ENCODE assay signal across 23 cellular contexts in genomic region chr5:129099184-129099570, GRCh38. TPM values are rescaled to one million over a fixed set of nuclear protein-coding genes. Genes with fewer than 3 reads are reported as not detected.
DNase-seq lines count a peak whose midpoint lies in the region; ATAC-seq and TF ChIP-seq lines count a peak whose summit lies in the region.
"Had no signal": no experiment of that assay in that cellular context is flagged by ENCODE, and none has a peak within 500 bp of the region (broad histone marks: within the 10 kb centered on the region; RNA-seq: fewer than 3 reads in every experiment).

No MANE protein-coding gene starts in this region.

- TF ChIP-seq CTCF in GM12865 (IDR thresholded peaks at IDR 0.05; ENCODE audit: insufficient read depth, low read depth, low read length, missing control alignments) (no peak), gastroesophageal sphincter (IDR thresholded peaks at IDR 0.05) (no peak)

- ATAC-seq in gastroesophageal sphincter = no peak
- ATAC-seq: activated CD8-positive, alpha-beta T cell treated with anti-CD3 and anti-CD28 coated beads, Interleukin-2, amount 10 ng/mL, durations not matched to agents 7 days and 5 days; stimulated activated naive CD8-positive, alpha-beta T cell treated with anti-CD3 and anti-CD28 coated beads, Interleukin-15, amount 100 ng/mL, for 72 hours had no signal

- DNase-seq in GM12865 (ENCODE audit: low read depth) (peak; percentile 17), NAMALWA (ENCODE audit: low spot score) (peak; percentile 17), C1 segment of cervical spinal cord (lab: John Stamatoyannopoulos, UW) (no peak), GF-D8 (lab: John Stamatoyannopoulos, UW) (no peak), hippocampal formation (lab: John Stamatoyannopoulos, UW) (no peak)
- no peak for DNase-seq in stimulated activated CD4-positive, alpha-beta T cell treated with anti-CD3 and anti-CD28 coated beads, Interleukin-4, amount 100 ng/mL, for 1 hour
- DNase-seq: activated CD4-positive, alpha-beta T cell treated with anti-CD3 and anti-CD28 coated beads for 4 hours; activated CD8-positive, alpha-beta T cell treated with anti-CD3 and anti-CD28 coated beads, Interleukin-2, amount 10 ng/mL, durations not matched to agents 7 days and 5 days; amygdala; brain microvascular endothelial cell; dorsolateral prefrontal cortex; Karpas-422; NCI-H1436 treated with DMSO at 0.1 percent for 48 hours; NCI-H2107; NCI-H748 treated with DMSO at 0.1 percent for 48 hours; right lobe of liver; spleen; stimulated activated CD4-positive, alpha-beta T cell treated with anti-CD3 and anti-CD28 coated beads, Interleukin-2, amount 100 ng/mL, for 24 hours; stimulated activated CD8-positive, alpha-beta memory T cell treated with anti-CD3 and anti-CD28 coated beads, Interleukin-4, amount 100 ng/mL, for 48 hours; stimulated activated naive CD8-positive, alpha-beta T cell treated with anti-CD3 and anti-CD28 coated beads, Interleukin-15, amount 100 ng/mL, for 72 hours; thyroid gland had no signal

- H3K9me3 ChIP-seq in BLaER1 = no peaks in the 10 kb centered on the region
- H3K9me3 ChIP-seq in gastroesophageal sphincter = no peaks in the 10 kb centered on the region
- H3K9me3 ChIP-seq: right lobe of liver, spleen, thyroid gland had no signal

- 0 out of 2 replicates have a peak overlapping the region, but pooled peaks have one; percentile 15 for H3K4me2 ChIP-seq in BLaER1

- H3K27me3 ChIP-seq in BLaER1 (no peaks in the 10 kb centered on the region), gastroesophageal sphincter (no peaks in the 10 kb centered on the region)
- H3K27me3 ChIP-seq: brain microvascular endothelial cell, dorsolateral prefrontal cortex, right lobe of liver, spleen, thyroid gland had no signal

- H3K27ac ChIP-seq in BLaER1 = no peak overlapping the region
- peak overlapping the region in 3 of 4 donors; percentile 25 to 94 (median 63) for H3K27ac ChIP-seq in gastroesophageal sphincter
- H3K27ac ChIP-seq: brain microvascular endothelial cell, dorsolateral prefrontal cortex, spleen, thyroid gland had no signal

- H3K4me3 ChIP-seq in BLaER1 (no peak overlapping the region), GM12865 (ENCODE audit: low read depth, low read length) (no peak overlapping the region), gastroesophageal sphincter (no peak overlapping the region)
- H3K4me3 ChIP-seq: dorsolateral prefrontal cortex, right lobe of liver, spleen, thyroid gland had no signal

- H3K4me1 ChIP-seq in BLaER1 (peaks cover 26% of the 10 kb centered on the region), gastroesophageal sphincter (peaks cover 0 to 71% (median 8%) of the 10 kb centered on the region in 3 donors)

- TF ChIP-seq POLR2A in gastroesophageal sphincter (IDR thresholded peaks at IDR 0.05) = no peak

- H4K20me1 ChIP-seq in BLaER1 = 0 out of 2 replicates have a peak, but pooled peaks cover 9% of the 10 kb centered on the region

- no peak overlapping the region for H3K9ac ChIP-seq in BLaER1

- no peaks in the 10 kb centered on the region for H3K36me3 ChIP-seq in BLaER1
- H3K36me3 ChIP-seq in gastroesophageal sphincter = no peaks in the 10 kb centered on the region
- H3K36me3 ChIP-seq: brain microvascular endothelial cell, right lobe of liver, spleen, thyroid gland had no signal

- WGBS in gastroesophageal sphincter (ENCODE audit: low coverage in 1 of 2), 2 donors = 25 to 100% methylated on average over 1 of the region's 1 CpG

- no peak for TF ChIP-seq EP300 in gastroesophageal sphincter (IDR thresholded peaks at IDR 0.05)

RNA-seq across cellular contexts. Expression of gene ISOC1, which starts 4.6 kb away (rescaled TPM):
- total RNA-seq in gastroesophageal sphincter = 100 to 1,000 TPM in 1 of 4 donors, 10 to 100 TPM in 3; 31.2 to 149 (median 82.5) TPM

Comparison
In these comparisons a context has a peak if more than half of its experiments do, and no peak if none do; other contexts are left out.
1. DNase-seq: peak in GM12865 (single experiment) and NAMALWA (single experiment); none in C1 segment of cervical spinal cord (0 of 14), GF-D8 (single experiment), hippocampal formation (0 of 2) and stimulated activated CD4-positive, alpha-beta T cell treated with anti-CD3 and anti-CD28 coated beads, Interleukin-4, amount 100 ng/mL, for 1 hour (single experiment).